In the genomic region with DNA sequence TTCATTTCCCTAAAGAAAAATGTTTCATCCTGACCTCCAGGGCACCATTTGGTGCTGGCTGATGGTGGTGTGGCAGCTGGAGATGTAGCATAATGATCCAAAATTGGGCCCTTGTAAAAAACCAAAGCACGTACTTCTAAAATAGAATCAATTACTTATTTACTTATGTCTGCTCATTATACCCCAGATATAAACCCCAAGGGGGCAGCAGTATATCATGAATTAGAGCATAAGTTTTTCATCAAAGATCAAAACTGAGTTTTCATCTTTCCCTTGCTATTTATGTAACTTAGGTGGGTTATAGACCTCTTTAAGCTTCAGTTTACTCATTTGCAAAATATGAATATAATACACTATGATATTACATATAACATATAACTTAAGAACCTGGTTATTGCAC, we compare ENCODE assay signal across 21 cellular contexts.
A peak's percentile ranks its signal among the peaks of the same experiment; 100 is the strongest.
DNase-seq lines count a peak whose midpoint lies in the region; ATAC-seq and TF ChIP-seq lines count a peak whose summit lies in the region.
"Had no signal": no experiment of that assay in that cellular context is flagged by ENCODE, and none has a peak within 500 bp of the region (broad histone marks: within the 10 kb centered on the region; RNA-seq: fewer than 3 reads in every experiment).

No MANE protein-coding gene starts in this region.

- no peak overlapping the region for H2BK15ac ChIP-seq in mesenchymal stem cell (ENCODE audit: low read depth, poor library complexity, severe bottlenecking)

- DNase-seq in COR-L47 (lab: John Stamatoyannopoulos, UW), result peak; percentile 5
- DNase-seq in GM20000 (ENCODE audit: low spot score), result no peak
- peak; percentile 45 for DNase-seq in fibroblast of mammary gland (ENCODE audit: low read depth)
- DNase-seq in 8988T, result no peak
- DNase-seq in KG1 (lab: John Stamatoyannopoulos, UW), result no peak
- no peak for DNase-seq in mesenchymal stem cell
- DNase-seq: activated CD8-positive, alpha-beta T cell treated with anti-CD3 and anti-CD28 coated beads for 36 hours; activated T-cell treated with anti-CD3 and anti-CD28 coated beads, Interleukin-2, amount 50 U/mL, for 48 hours; dorsolateral prefrontal cortex; kidney; NK-92 treated with Interleukin-12 subunit alpha and Interleukin-12 subunit beta, amount 100 ng/mL, for 24 hours; psoas muscle; spleen; T-helper 1 cell; testis had no signal

- H3K4ac ChIP-seq in mesenchymal stem cell (ENCODE audit: low read depth in 1 of 2, low read length in 2 of 2), result no peak overlapping the region

- TF ChIP-seq CTCF in GM20000 (IDR thresholded peaks at IDR 0.05; ENCODE audit: extremely low read depth, missing control alignments), result peak; percentile 1
- peak; percentile 11; the same call in 1 of the 2 replicates for TF ChIP-seq CTCF in OCI-LY1 (IDR thresholded peaks at IDR 0.05; ENCODE audit: low read length)
- TF ChIP-seq CTCF in fibroblast of mammary gland (conservative IDR thresholded peaks at IDR 0.05; ENCODE audit: control insufficient read depth, insufficient read depth, low read depth, low read length), result peak; percentile 43

- no peak overlapping the region for H2BK12ac ChIP-seq in mesenchymal stem cell (ENCODE audit: low read length in 2 of 2)

- no peak overlapping the region for H3K4me2 ChIP-seq in OCI-LY1 (ENCODE audit: low read length)
- no peak overlapping the region for H3K4me2 ChIP-seq in mesenchymal stem cell (ENCODE audit: low read length, poor library complexity, severe bottlenecking)
- H3K4me2 ChIP-seq: BLaER1 had no signal

- H3K36me3 ChIP-seq in OCI-LY1 (ENCODE audit: insufficient read depth, low read length), result no peaks in the 10 kb centered on the region
- no peaks in the 10 kb centered on the region for H3K36me3 ChIP-seq in mesenchymal stem cell (ENCODE audit: control insufficient read depth in 1 of 2, insufficient read depth in 2 of 2, low read depth in 1 of 2, low read length in 2 of 2)
- H3K36me3 ChIP-seq: BLaER1, esophagus muscularis mucosa, spleen had no signal

- H2BK120ac ChIP-seq in mesenchymal stem cell (ENCODE audit: low read depth, low read length), result no peak overlapping the region

- H3K79me2 ChIP-seq in OCI-LY1 (ENCODE audit: insufficient read depth, low read length), result no peaks in the 10 kb centered on the region

- no peaks in the 10 kb centered on the region for H3K9me2 ChIP-seq in OCI-LY1 (ENCODE audit: low read depth, low read length)

- H2BK5ac ChIP-seq in mesenchymal stem cell (ENCODE audit: low read depth, low read length, poor library complexity, severe bottlenecking), result no peak overlapping the region

- no CpG with 5 or more reads among the region's 1 CpG for WGBS in mesenchymal stem cell

- H4K91ac ChIP-seq in mesenchymal stem cell (ENCODE audit: low read length), result no peak overlapping the region

- H3K23ac ChIP-seq in mesenchymal stem cell (ENCODE audit: low read length in 2 of 2), result no peak overlapping the region

- H3K18ac ChIP-seq in mesenchymal stem cell (ENCODE audit: low read depth in 1 of 2, low read length in 2 of 2), result no peak overlapping the region

- no peak overlapping the region for H3K27ac ChIP-seq in OCI-LY1 (ENCODE audit: low read depth, low read length, poor library complexity, severe bottlenecking)
- H3K27ac ChIP-seq in mesenchymal stem cell (ENCODE audit: low read length, poor library complexity, severe bottlenecking), result no peak overlapping the region
- H3K27ac ChIP-seq: BLaER1, dorsolateral prefrontal cortex, esophagus muscularis mucosa, psoas muscle, spleen, testis had no signal

- H2AK5ac ChIP-seq in mesenchymal stem cell (ENCODE audit: low read length, severe bottlenecking), result no peak overlapping the region

- H3K79me1 ChIP-seq in mesenchymal stem cell (replicated peaks; ENCODE audit: low read length, poor library complexity, severe bottlenecking), result no peaks in the 10 kb centered on the region

- H3K4me1 ChIP-seq in OCI-LY1 (ENCODE audit: insufficient read depth, low read length, severe bottlenecking) (no peaks in the 10 kb centered on the region), mesenchymal stem cell (ENCODE audit: control insufficient read depth, insufficient read depth, low read depth, low read length) (peaks cover 2% of the 10 kb centered on the region)
- H3K4me1 ChIP-seq: BLaER1, esophagus muscularis mucosa, psoas muscle, spleen, testis had no signal

- H3K4me3 ChIP-seq in OCI-LY1 (ENCODE audit: low read depth, low read length, poor library complexity, severe bottlenecking) (no peak overlapping the region), fibroblast of mammary gland (ENCODE audit: control insufficient read depth, low read depth, low read length) (no peak overlapping the region), mesenchymal stem cell (ENCODE audit: insufficient read depth in 1 of 2, low read depth in 1 of 2, low read length in 2 of 2) (no peak overlapping the region)
- H3K4me3 ChIP-seq: BLaER1, dorsolateral prefrontal cortex, esophagus muscularis mucosa, psoas muscle, spleen, testis had no signal

- H3F3A ChIP-seq in OCI-LY1 (ENCODE audit: insufficient read depth, low read length), result no peaks in the 10 kb centered on the region

- no peak overlapping the region for H2AFZ ChIP-seq in OCI-LY1 (ENCODE audit: low read length)
- no peak overlapping the region for H2AFZ ChIP-seq in mesenchymal stem cell (ENCODE audit: low read depth, low read length)

- H3K14ac ChIP-seq in mesenchymal stem cell (ENCODE audit: low read length in 2 of 2), result no peak overlapping the region

- no peaks in the 10 kb centered on the region for H3K27me3 ChIP-seq in OCI-LY1 (ENCODE audit: insufficient read depth, low read length)
- no peaks in the 10 kb centered on the region for H3K27me3 ChIP-seq in mesenchymal stem cell (ENCODE audit: control insufficient read depth in 1 of 2, insufficient read depth in 1 of 2, low read length in 2 of 2)
- H3K27me3 ChIP-seq: BLaER1, dorsolateral prefrontal cortex, esophagus muscularis mucosa, spleen, testis had no signal

- H4K8ac ChIP-seq in mesenchymal stem cell (ENCODE audit: low read length), result no peak overlapping the region

- H3K9ac ChIP-seq in OCI-LY1 (ENCODE audit: low read length) (no peak overlapping the region), mesenchymal stem cell (ENCODE audit: low read length) (no peak overlapping the region)
- H3K9ac ChIP-seq: BLaER1 had no signal

- ATAC-seq in HG03571 (IDR thresholded peaks at IDR 0.05; ENCODE audit: unreplicated experiment), result no peak
- ATAC-seq: activated CD8-positive, alpha-beta T cell treated with anti-CD3 and anti-CD28 coated beads for 36 hours; activated naive CD4-positive, alpha-beta T cell treated with anti-CD3 and anti-CD28 coated beads, Interleukin-2, amount 50 U/mL, for 72 hours; psoas muscle; Right ventricle myocardium inferior had no signal

- H3K9me3 ChIP-seq in OCI-LY1 (ENCODE audit: low read length) (no peaks in the 10 kb centered on the region), mesenchymal stem cell (ENCODE audit: control insufficient read depth, low read length) (no peaks in the 10 kb centered on the region)
- H3K9me3 ChIP-seq: BLaER1, esophagus muscularis mucosa, psoas muscle, spleen, testis had no signal

- no peaks in the 10 kb centered on the region for H4K20me1 ChIP-seq in OCI-LY1 (ENCODE audit: insufficient read depth, low read length)
- H4K20me1 ChIP-seq: BLaER1 had no signal

Comparison
In these comparisons a context has a peak if more than half of its experiments do, and no peak if none do; other contexts are left out.
1. DNase-seq: peak in COR-L47 (single experiment) and fibroblast of mammary gland (single experiment); none in GM20000 (single experiment), 8988T (single experiment), KG1 (single experiment) and mesenchymal stem cell (single experiment).
2. Peak in every context shown above with its lines, with median percentiles within 50 percentile points of each other: CTCF ChIP-seq.